In genomic region chr10:43128958-43129706, GRCh38 we compare ENCODE assay signal across 8 cellular contexts. TPM values are rescaled to one million over a fixed set of nuclear protein-coding genes. Genes with fewer than 3 reads are reported as not detected.
A peak's percentile ranks its signal among the peaks of the same experiment; 100 is the strongest.
DNase-seq lines count a peak whose midpoint lies in the region; ATAC-seq and TF ChIP-seq lines count a peak whose summit lies in the region.

No MANE protein-coding gene starts in this region.

- no peaks in the 10 kb centered on the region for H3K36me3 Mint-ChIP-seq in T-cell

- H3K27ac ChIP-seq in BLaER1 = no peak overlapping the region
- peak overlapping the region; percentile 63 for H3K27ac ChIP-seq in suprapubic skin

- H3K4me3 Mint-ChIP-seq in T-cell = no peak overlapping the region

- H3K4me2 ChIP-seq in BLaER1 = peak overlapping the region; percentile 42

- WGBS in suprapubic skin = 60% methylated on average over 5 of the region's 6 CpGs

- H3K27me3 Mint-ChIP-seq in T-cell = no peaks in the 10 kb centered on the region

- H3K4me1 Mint-ChIP-seq in T-cell = peaks cover 0 to 25% (median 17%) of the 10 kb centered on the region in 3 donors

- no peaks in the 10 kb centered on the region for H3K36me3 ChIP-seq in BLaER1
- no peaks in the 10 kb centered on the region for H3K36me3 ChIP-seq in suprapubic skin

- H3K27ac Mint-ChIP-seq in T-cell = peak overlapping the region; percentile 53 to 79

- CTCF ChIA-PET in T-cell (lab: Charles Lee) = no interaction called here

- H3K9ac ChIP-seq in BLaER1 = no peak overlapping the region

- H4K20me1 ChIP-seq in BLaER1 = no peaks in the 10 kb centered on the region

- peaks cover 71% of the 10 kb centered on the region for H3K4me1 ChIP-seq in BLaER1
- peaks cover 7% of the 10 kb centered on the region for H3K4me1 ChIP-seq in suprapubic skin

- H3K27me3 ChIP-seq in BLaER1 (no peaks in the 10 kb centered on the region), suprapubic skin (no peaks in the 10 kb centered on the region)

- DNase-seq in T-cell (peak in 4 of 34 experiments; percentile 1 to 23 (median 22)), fibroblast of the conjunctiva (ENCODE audit: low read depth) (peak; percentile 91), suprapubic skin (ENCODE audit: low spot score in 2 of 2) (no peak), HuH-7.5 (ENCODE audit: low spot score) (no peak), activated gamma-delta T cell (lab: John Stamatoyannopoulos, UW) (no peak)

- ATAC-seq in GM19043 (IDR thresholded peaks at IDR 0.05; ENCODE audit: low read depth, unreplicated experiment) = peak; percentile 77
- peak; percentile 64 for ATAC-seq in HG03159 (IDR thresholded peaks at IDR 0.05; ENCODE audit: unreplicated experiment)
- ATAC-seq in T-cell (replicated peaks in 1 of 4) = peak in 3 of 4 experiments; percentile 54 to 77 (median 64)

- no peaks in the 10 kb centered on the region for H3K9me3 Mint-ChIP-seq in T-cell

- TF ChIP-seq POLR2A in suprapubic skin (IDR thresholded peaks at IDR 0.05) = no peak

- POLR2A ChIA-PET in T-cell (lab: Charles Lee) = interaction anchor here in 1 of 2 donors (0.9 to 1.0 kb wide), 2 partner anchors 9 to 10 kb away, joined by 4 to 5 read pairs; partner anchors contain the start of gene CSGALNACT2

- H3K4me3 ChIP-seq in BLaER1 (no peak overlapping the region), suprapubic skin (no peak overlapping the region)

- TF ChIP-seq CTCF in suprapubic skin (IDR thresholded peaks at IDR 0.05) = no peak

- TF ChIP-seq EP300 in suprapubic skin (IDR thresholded peaks at IDR 0.05) = no peak

- H3K9me3 ChIP-seq in BLaER1 (no peaks in the 10 kb centered on the region), suprapubic skin (no peaks in the 10 kb centered on the region)

RNA-seq across cellular contexts. Expression of gene CSGALNACT2, which starts 9.1 kb away (rescaled TPM):
- 10 to 100 TPM; 36.5 to 46.1 (median 41.9) TPM for total RNA-seq in T-cell
- total RNA-seq in suprapubic skin = 10 to 100 TPM; 10.1 to 15.5 (median 13.9) TPM

RNA-seq across cellular contexts. Expression of gene RET, which starts 52.3 kb away (rescaled TPM):
- total RNA-seq in T-cell (under 1 TPM in 3 of 5 donors, not detected in 2; 0.13 to 0.25 (median 0.15) TPM), suprapubic skin (1 to 10 TPM in 1 of 4 donors, under 1 TPM in 3; 0.23 to 2.1 (median 0.78) TPM)
